ENCODE assay signal across 12 cellular contexts in genomic region chr7:11539853-11540252, GRCh38.
DNase-seq lines count a peak whose midpoint lies in the region; ATAC-seq, FAIRE-seq and TF ChIP-seq lines count a peak whose summit lies in the region.
"Had no signal": no experiment of that assay in that cellular context is flagged by ENCODE, and none has a peak within 500 bp of the region (broad histone marks: within the 10 kb centered on the region; RNA-seq: fewer than 3 reads in every experiment).

No MANE protein-coding gene starts in this region.

- H3K9me3 ChIP-seq in BLaER1 = peaks cover 47% of the 10 kb centered on the region
- no peaks in the 10 kb centered on the region for H3K9me3 ChIP-seq in lower lobe of right lung

- no peaks in the 10 kb centered on the region; the same call in 1 of the 2 replicates for H3K36me3 ChIP-seq in BLaER1
- H3K36me3 ChIP-seq in bronchial epithelial cell (ENCODE audit: control insufficient read depth, insufficient read depth, low read length) = no peaks in the 10 kb centered on the region
- H3K36me3 ChIP-seq in lower lobe of right lung = no peaks in the 10 kb centered on the region

- H3K27me3 ChIP-seq in BLaER1 = no peaks in the 10 kb centered on the region
- H3K27me3 ChIP-seq in bronchial epithelial cell (ENCODE audit: control insufficient read depth, insufficient read depth, low read length) = no peaks in the 10 kb centered on the region
- H3K27me3 ChIP-seq in lower lobe of right lung (ENCODE audit: low read depth) = no peaks in the 10 kb centered on the region

- FAIRE-seq in bronchial epithelial cell (lab: Jason Lieb, UNC) = no peak

- H3K27ac ChIP-seq in BLaER1 (peak overlapping the region; percentile 95), lower lobe of right lung (no peak overlapping the region)
- H3K27ac ChIP-seq: VCaP had no signal

- intact Hi-C loops in lower lobe of right lung (cut with DNase I) = no loop called here

- peak; percentile 40 to 78 for DNase-seq in NOMO-1 (lab: John Stamatoyannopoulos, UW; ENCODE audit: unreplicated experiment in 2 of 2)
- DNase-seq in bronchial epithelial cell (ENCODE audit: low read depth) = peak; percentile 57
- DNase-seq in lower lobe of right lung = no peak
- DNase-seq in DMS 273 (lab: John Stamatoyannopoulos, UW; ENCODE audit: unreplicated experiment) = no peak
- DNase-seq: activated T-cell treated with anti-CD3 and anti-CD28 coated beads for 4 hours; anterior cingulate cortex; stimulated activated CD4-positive, alpha-beta T cell treated with anti-CD3 and anti-CD28 coated beads, Interleukin-12 subunit alpha, Interleukin-12 subunit beta, amount 100 ng/mL, for 4 hours had no signal

- H3K4me1 ChIP-seq in BLaER1 = peaks cover 60% of the 10 kb centered on the region
- peaks cover 19% of the 10 kb centered on the region for H3K4me1 ChIP-seq in lower lobe of right lung

- ATAC-seq in lower lobe of right lung (peak; percentile 53 to 54), HG02571 (IDR thresholded peaks at IDR 0.05; ENCODE audit: unreplicated experiment) (no peak), GM19395 (IDR thresholded peaks at IDR 0.05; ENCODE audit: unreplicated experiment) (no peak), HG03159 (IDR thresholded peaks at IDR 0.05; ENCODE audit: unreplicated experiment) (no peak)

- peak overlapping the region; percentile 79 for H3K9ac ChIP-seq in BLaER1

- H3K4me2 ChIP-seq in BLaER1 = peak overlapping the region; percentile 83

- no peak for TF ChIP-seq CTCF in bronchial epithelial cell (IDR thresholded peaks at IDR 0.05; ENCODE audit: insufficient read depth, low read length, severe bottlenecking)
- TF ChIP-seq CTCF in lower lobe of right lung (IDR thresholded peaks at IDR 0.05) = no peak

- no peaks in the 10 kb centered on the region for H4K20me1 ChIP-seq in BLaER1

- peak overlapping the region; percentile 45 for H3K4me3 ChIP-seq in BLaER1
- H3K4me3 ChIP-seq in bronchial epithelial cell (ENCODE audit: low read depth, low read length) = no peak overlapping the region
- no peak overlapping the region for H3K4me3 ChIP-seq in lower lobe of right lung

Comparison
In these comparisons a context has a peak if more than half of its experiments do, and no peak if none do; other contexts are left out.
1. DNase-seq: peak in NOMO-1 (2 of 2) and bronchial epithelial cell (single experiment); none in lower lobe of right lung (single experiment) and DMS 273 (single experiment).
2. ATAC-seq: peak in lower lobe of right lung (2 of 2); none in HG02571 (single experiment), GM19395 (single experiment) and HG03159 (single experiment).